ENCODE assay signal across 1 cellular context in the genomic region with DNA sequence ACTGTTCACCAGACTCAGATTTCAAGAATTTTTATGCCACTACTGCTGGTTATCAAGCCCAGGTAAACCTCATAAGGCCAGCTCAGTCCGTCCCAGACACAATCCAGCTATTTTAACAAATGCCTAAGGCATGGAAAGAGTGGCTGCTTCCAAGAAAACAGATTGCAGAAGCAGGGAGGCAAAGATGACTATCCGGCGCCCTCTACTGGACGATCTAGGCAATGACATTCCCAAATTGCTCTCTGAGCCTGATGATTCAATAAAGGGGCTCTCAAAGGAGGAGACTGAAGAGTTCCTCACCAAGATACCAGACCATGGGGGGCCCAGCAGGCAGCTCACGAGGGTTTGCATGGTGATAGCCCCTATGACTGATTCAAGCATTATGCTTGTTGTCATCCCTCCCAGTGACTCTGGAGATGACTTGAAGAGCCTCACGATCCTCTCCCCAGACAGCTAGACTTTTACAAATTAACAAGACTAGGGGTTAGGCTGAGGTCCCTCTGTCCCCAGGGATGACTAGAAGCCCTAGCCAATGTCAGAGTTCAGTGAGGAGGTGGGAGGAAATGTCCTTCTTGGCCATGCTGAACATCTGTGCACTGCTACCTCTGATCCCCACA.
TF ChIP-seq lines count a peak whose summit lies in the region.

No MANE protein-coding gene starts in this region.

TF ChIP-seq in GM23338, 12 proteins besides CTCF, POLR2A, EP300 and RAD21 (continued from another document):
- TF ChIP-seq, protein P1, sequence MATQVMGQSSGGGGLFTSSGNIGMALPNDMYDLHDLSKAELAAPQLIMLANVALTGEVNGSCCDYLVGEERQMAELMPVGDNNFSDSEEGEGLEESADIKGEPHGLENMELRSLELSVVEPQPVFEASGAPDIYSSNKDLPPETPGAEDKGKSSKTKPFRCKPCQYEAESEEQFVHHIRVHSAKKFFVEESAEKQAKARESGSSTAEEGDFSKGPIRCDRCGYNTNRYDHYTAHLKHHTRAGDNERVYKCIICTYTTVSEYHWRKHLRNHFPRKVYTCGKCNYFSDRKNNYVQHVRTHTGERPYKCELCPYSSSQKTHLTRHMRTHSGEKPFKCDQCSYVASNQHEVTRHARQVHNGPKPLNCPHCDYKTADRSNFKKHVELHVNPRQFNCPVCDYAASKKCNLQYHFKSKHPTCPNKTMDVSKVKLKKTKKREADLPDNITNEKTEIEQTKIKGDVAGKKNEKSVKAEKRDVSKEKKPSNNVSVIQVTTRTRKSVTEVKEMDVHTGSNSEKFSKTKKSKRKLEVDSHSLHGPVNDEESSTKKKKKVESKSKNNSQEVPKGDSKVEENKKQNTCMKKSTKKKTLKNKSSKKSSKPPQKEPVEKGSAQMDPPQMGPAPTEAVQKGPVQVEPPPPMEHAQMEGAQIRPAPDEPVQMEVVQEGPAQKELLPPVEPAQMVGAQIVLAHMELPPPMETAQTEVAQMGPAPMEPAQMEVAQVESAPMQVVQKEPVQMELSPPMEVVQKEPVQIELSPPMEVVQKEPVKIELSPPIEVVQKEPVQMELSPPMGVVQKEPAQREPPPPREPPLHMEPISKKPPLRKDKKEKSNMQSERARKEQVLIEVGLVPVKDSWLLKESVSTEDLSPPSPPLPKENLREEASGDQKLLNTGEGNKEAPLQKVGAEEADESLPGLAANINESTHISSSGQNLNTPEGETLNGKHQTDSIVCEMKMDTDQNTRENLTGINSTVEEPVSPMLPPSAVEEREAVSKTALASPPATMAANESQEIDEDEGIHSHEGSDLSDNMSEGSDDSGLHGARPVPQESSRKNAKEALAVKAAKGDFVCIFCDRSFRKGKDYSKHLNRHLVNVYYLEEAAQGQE (IDR thresholded peaks at IDR 0.05; ENCODE audit: unreplicated experiment) = no peak
- no peak for TF ChIP-seq CREB1 (CRISPR knock-in tag; IDR thresholded peaks at IDR 0.05; ENCODE audit: low read depth)
